8 cellular contexts compared by ENCODE assay signal in genomic region chr10:70233109-70233938, GRCh38. TPM values are rescaled to one million over a fixed set of nuclear protein-coding genes. Genes with fewer than 3 reads are reported as not detected.
A peak's percentile ranks its signal among the peaks of the same experiment; 100 is the strongest.
DNase-seq lines count a peak whose midpoint lies in the region; TF ChIP-seq lines count a peak whose summit lies in the region.

TSS of gene PPA1 (minus strand) at chr10:70233429. CDS start at chr10:70233327, 102 bp downstream.

- no peaks in the 10 kb centered on the region for H3K9me3 ChIP-seq in H9 (ENCODE audit: control insufficient read depth, low read depth, low read length)
- H3K9me3 ChIP-seq in MG63, result no peaks in the 10 kb centered on the region
- H3K9me3 ChIP-seq in stomach smooth muscle (ENCODE audit: control insufficient read depth in 2 of 2, low read length in 2 of 2), result no peaks in the 10 kb centered on the region

- H2BK120ac ChIP-seq in H9 (ENCODE audit: low read depth, low read length, poor library complexity, severe bottlenecking), result no peak within 1 kb of the TSS

- H2BK15ac ChIP-seq in H9 (ENCODE audit: low read depth, low read length), result no peak within 1 kb of the TSS

- peaks cover 5% of the 10 kb centered on the region; the same call in 1 of the 2 replicates for H3K79me2 ChIP-seq in H9 (ENCODE audit: insufficient read depth, low read length)

- H3K9ac ChIP-seq in H9 (ENCODE audit: extremely low read depth, insufficient read length, low read length), result peak within 1 kb of the TSS; percentile 59
- peak within 1 kb of the TSS; percentile 81 to 94 for H3K9ac ChIP-seq in stomach smooth muscle (ENCODE audit: low read length in 2 of 2)

- no peak within 1 kb of the TSS for H2BK5ac ChIP-seq in H9 (ENCODE audit: insufficient read length, low read length)

- H3K4ac ChIP-seq in H9 (ENCODE audit: low read depth, low read length), result no peak within 1 kb of the TSS

- WGBS in H9 (ENCODE audit: extremely low coverage, insufficient read length, low lambda C conversion rate), result no CpG with 5 or more reads among the region's 74 CpGs

- no peak within 1 kb of the TSS for H3K23ac ChIP-seq in H9 (ENCODE audit: insufficient read length, low read depth, low read length)

- TF ChIP-seq CTCF in H9 (conservative IDR thresholded peaks at IDR 0.05), result peak; percentile 61
- TF ChIP-seq CTCF in fibroblast of villous mesenchyme (IDR thresholded peaks at IDR 0.05; ENCODE audit: insufficient read depth, low read depth, low read length), result peak; percentile 17
- peak; percentile 49 for TF ChIP-seq CTCF in neural crest cell (conservative IDR thresholded peaks at IDR 0.05)

- in situ Hi-C loops in G401 (cut with HindIII; ENCODE audit: low sequenced_read_pairs), result loop anchor here (25.0 kb wide), 1 partner anchor 104 kb away; no protein-coding TSS in a partner anchor

- H3K4me1 ChIP-seq in H9 (ENCODE audit: insufficient read depth, low read length) (no peaks in the 10 kb centered on the region), stomach smooth muscle (ENCODE audit: control insufficient read depth, insufficient read depth, low read length) (peaks cover 12% of the 10 kb centered on the region)

- H3K4me3 ChIP-seq in MG63 (peak within 1 kb of the TSS; percentile 92), fibroblast of villous mesenchyme (ENCODE audit: low read depth, low read length) (peak within 1 kb of the TSS; percentile 97), stomach smooth muscle (ENCODE audit: low read length in 2 of 2) (peak within 1 kb of the TSS; percentile 85 to 86)

- peak within 1 kb of the TSS; percentile 86 for H3K4me3 Mint-ChIP-seq in H9
- H3K4me3 Mint-ChIP-seq in neural crest cell, result peak within 1 kb of the TSS; percentile 99

- H3K23me2 ChIP-seq in H9 (ENCODE audit: insufficient read length, low read depth, low read length, poor library complexity, severe bottlenecking), result peaks cover 14% of the 10 kb centered on the region

- peak; percentile 97 for DNase-seq in G401 (ENCODE audit: low spot score)
- DNase-seq in H9, result peak; percentile 98
- peak; percentile 98 for DNase-seq in MG63
- DNase-seq in SHP77 treated with DMSO at 0.1 percent for 48 hours (lab: John Stamatoyannopoulos, UW), result peak; percentile 51
- DNase-seq in activated gamma-delta T cell (lab: John Stamatoyannopoulos, UW), result peak; percentile 99
- DNase-seq in fibroblast of villous mesenchyme (ENCODE audit: low read depth), result peak; percentile 95
- peak; percentile 98 for DNase-seq in neural crest cell (ENCODE audit: low read depth, low spot score)

- no peak within 1 kb of the TSS for H2BK20ac ChIP-seq in H9 (ENCODE audit: low read depth, low read length, poor library complexity, severe bottlenecking)

- H3K36me3 ChIP-seq in MG63, result peaks cover 29% of the 10 kb centered on the region
- H3K36me3 ChIP-seq in stomach smooth muscle (ENCODE audit: control insufficient read depth in 2 of 2, insufficient read depth in 2 of 2, low read length in 2 of 2), result peaks cover 7 to 8% of the 10 kb centered on the region in 2 donors

- peaks cover 9 to 12% of the 10 kb centered on the region in 2 experiments for H3K9me3 Mint-ChIP-seq in H9
- peaks cover 7% of the 10 kb centered on the region for H3K9me3 Mint-ChIP-seq in neural crest cell

- no peaks in the 10 kb centered on the region for H3K79me1 ChIP-seq in H9 (ENCODE audit: insufficient read depth, low read depth, low read length, poor library complexity, severe bottlenecking)

- no peaks in the 10 kb centered on the region for H4K20me1 ChIP-seq in H9 (ENCODE audit: control insufficient read depth, insufficient read depth, insufficient read length)

- H2AFZ ChIP-seq in H9 (ENCODE audit: low read length), result peak within 1 kb of the TSS; percentile 25

- H3K4me1 Mint-ChIP-seq in H9 (peaks cover 8 to 13% of the 10 kb centered on the region in 2 experiments), neural crest cell (peaks cover 28% of the 10 kb centered on the region)

- H3K27me3 ChIP-seq in H9 (ENCODE audit: insufficient read depth, low read length) (no peaks in the 10 kb centered on the region), MG63 (no peaks in the 10 kb centered on the region), stomach smooth muscle (ENCODE audit: control insufficient read depth in 1 of 2, insufficient read depth in 2 of 2, low read length in 2 of 2) (no peaks in the 10 kb centered on the region)

- no peak within 1 kb of the TSS for H4K91ac ChIP-seq in H9 (ENCODE audit: insufficient read length, low read depth, low read length)

- no peak within 1 kb of the TSS for H4K5ac ChIP-seq in H9 (ENCODE audit: insufficient read length, low read depth, low read length)

- H3K56ac ChIP-seq in H9 (ENCODE audit: insufficient read length, low read depth, low read length), result no peak within 1 kb of the TSS

- no peak within 1 kb of the TSS for H2BK12ac ChIP-seq in H9 (ENCODE audit: insufficient read length, low read depth, low read length)

- H3K27ac ChIP-seq in H9 (ENCODE audit: insufficient read length, low read depth, low read length) (no peak within 1 kb of the TSS), stomach smooth muscle (ENCODE audit: low read length) (peak within 1 kb of the TSS; percentile 64)

- no peak within 1 kb of the TSS for H4K8ac ChIP-seq in H9 (replicated peaks; ENCODE audit: insufficient read length, low read depth, low read length)

- H3K36me3 Mint-ChIP-seq in H9 (ENCODE audit: insufficient read depth in 1 of 3, low read depth in 3 of 3), result peaks cover 9 to 32% (median 10%) of the 10 kb centered on the region in 3 experiments; a peak in 6 of 7 replicates
- peaks cover 4% of the 10 kb centered on the region for H3K36me3 Mint-ChIP-seq in neural crest cell (ENCODE audit: low read depth)

- peak within 1 kb of the TSS; percentile 92 for H3K4me2 ChIP-seq in H9 (ENCODE audit: insufficient read depth, insufficient read length, low read length)

- H3K27me3 Mint-ChIP-seq in H9 (ENCODE audit: low read depth), result peaks cover 3% of the 10 kb centered on the region
- no peaks in the 10 kb centered on the region for H3K27me3 Mint-ChIP-seq in neural crest cell (ENCODE audit: low read depth)

- H3K27ac Mint-ChIP-seq in H9 (peak within 1 kb of the TSS; percentile 91 to 96 (median 91); a peak in 6 of 7 replicates), neural crest cell (ENCODE audit: unreplicated experiment) (peak within 1 kb of the TSS; percentile 96)

- no peak within 1 kb of the TSS for H2AK5ac ChIP-seq in H9 (ENCODE audit: insufficient read length, low read length)

- no peak within 1 kb of the TSS for H3T11ph ChIP-seq in H9 (ENCODE audit: low read length)

- H3K18ac ChIP-seq in H9 (ENCODE audit: insufficient read length, low read depth, low read length), result peak within 1 kb of the TSS; percentile 3

- H3K14ac ChIP-seq in H9 (ENCODE audit: insufficient read depth, low read length), result peak within 1 kb of the TSS; percentile 21

RNA-seq across cellular contexts. Expression of gene PPA1, which starts in this region (rescaled TPM):
- 283 and 317 TPM in 2 replicates for total RNA-seq in G401 (2014; rRNA removed; shearing (Covaris generic))
- 115 and 117 TPM in 2 replicates for total RNA-seq in H9 (2021)
- 437 and 481 TPM in 2 replicates for total RNA-seq in MG63 (2014; rRNA removed; shearing (Covaris generic); ENCODE audit: low replicate concordance)
- total RNA-seq in fibroblast of villous mesenchyme, result 139 and 219 TPM in 2 replicates
- total RNA-seq in neural crest cell, result 174 and 179 TPM in 2 replicates
